ENCODE assay signal across 14 cellular contexts in genomic region chr3:111246967-111247760, GRCh38.
A peak's percentile ranks its signal among the peaks of the same experiment; 100 is the strongest.
DNase-seq lines count a peak whose midpoint lies in the region; ATAC-seq and TF ChIP-seq lines count a peak whose summit lies in the region.
"Had no signal": no experiment of that assay in that cellular context is flagged by ENCODE, and none has a peak within 500 bp of the region (broad histone marks: within the 10 kb centered on the region; RNA-seq: fewer than 3 reads in every experiment).

No MANE protein-coding gene starts in this region.

- H3K27me3 Mint-ChIP-seq in progenitor cell of endocrine pancreas: no peaks in the 10 kb centered on the region
- H3K27me3 Mint-ChIP-seq: activated CD4-positive, alpha-beta memory T cell treated with anti-CD3 and anti-CD28 coated beads, Interleukin-2, amount 10 ng/mL, durations not matched to agents 7 days and 5 days; activated naive CD8-positive, alpha-beta T cell had no signal

- no peaks in the 10 kb centered on the region for H3K36me3 ChIP-seq in vagina
- H3K36me3 ChIP-seq: neural progenitor cell had no signal

- no peaks in the 10 kb centered on the region for H3K4me1 ChIP-seq in vagina

- H3K27ac ChIP-seq in vagina: no peak overlapping the region
- H3K27ac ChIP-seq: neural progenitor cell had no signal

- intact Hi-C loops in vagina (cut with DNase I): no loop called here

- H3K9me3 Mint-ChIP-seq in progenitor cell of endocrine pancreas (ENCODE audit: low read depth): peaks cover 3% of the 10 kb centered on the region
- H3K9me3 Mint-ChIP-seq: neural progenitor cell had no signal

- no peak for ATAC-seq in GM18870 (IDR thresholded peaks at IDR 0.05; ENCODE audit: unreplicated experiment)

- no peaks in the 10 kb centered on the region for H3K9me3 ChIP-seq in vagina

- no peaks in the 10 kb centered on the region for H3K4me1 Mint-ChIP-seq in progenitor cell of endocrine pancreas (ENCODE audit: low read depth)
- H3K4me1 Mint-ChIP-seq: neural progenitor cell had no signal

- H3K36me3 Mint-ChIP-seq in progenitor cell of endocrine pancreas (ENCODE audit: insufficient read depth): no peaks in the 10 kb centered on the region
- H3K36me3 Mint-ChIP-seq: neural progenitor cell had no signal

- TF ChIP-seq CTCF in vagina (IDR thresholded peaks at IDR 0.05) (no peak), progenitor cell of endocrine pancreas (IDR thresholded peaks at IDR 0.05; ENCODE audit: unreplicated experiment) (no peak)

- no peaks in the 10 kb centered on the region for H3K27me3 ChIP-seq in vagina
- H3K27me3 ChIP-seq: neural progenitor cell had no signal

- TF ChIP-seq POLR2A in vagina (IDR thresholded peaks at IDR 0.05): no peak

- H3K4me3 ChIP-seq in vagina: no peak overlapping the region
- H3K4me3 ChIP-seq: neural progenitor cell had no signal

- H3K27ac Mint-ChIP-seq in progenitor cell of endocrine pancreas: no peak overlapping the region
- H3K27ac Mint-ChIP-seq: activated CD4-positive, alpha-beta memory T cell treated with anti-CD3 and anti-CD28 coated beads, Interleukin-2, amount 10 ng/mL, durations not matched to agents 7 days and 5 days; activated naive CD8-positive, alpha-beta T cell; neural progenitor cell had no signal

- peak; percentile 87 for DNase-seq in ELR (ENCODE audit: low read depth)
- DNase-seq in NCI-H69 (lab: John Stamatoyannopoulos, UW): peak; percentile 77
- peak; percentile 87 for DNase-seq in fibroblast of gingiva (ENCODE audit: low read depth)
- DNase-seq in renal cortical epithelial cell (ENCODE audit: low read depth): peak; percentile 90
- no peak for DNase-seq in vagina (ENCODE audit: extremely low spot score in 2 of 2)
- no peak for DNase-seq in NCI-H446 (lab: John Stamatoyannopoulos, UW)
- no peak for DNase-seq in progenitor cell of endocrine pancreas (ENCODE audit: low spot score, unreplicated experiment)
- DNase-seq: activated CD4-positive, alpha-beta memory T cell treated with anti-CD3 and anti-CD28 coated beads, Interleukin-2, amount 10 ng/mL, durations not matched to agents 7 days and 5 days; DMS79; NCI-H345; stimulated activated CD4-positive, alpha-beta T cell treated with anti-CD3 and anti-CD28 coated beads, Interleukin-2, amount 100 ng/mL, for 24 hours had no signal

- no peak overlapping the region for H3K4me3 Mint-ChIP-seq in progenitor cell of endocrine pancreas (ENCODE audit: low read depth)
- H3K4me3 Mint-ChIP-seq: activated CD4-positive, alpha-beta memory T cell treated with anti-CD3 and anti-CD28 coated beads, Interleukin-2, amount 10 ng/mL, durations not matched to agents 7 days and 5 days; activated naive CD8-positive, alpha-beta T cell; neural progenitor cell had no signal

Comparison
In these comparisons a context has a peak if more than half of its experiments do, and no peak if none do; other contexts are left out.
1. DNase-seq: peak in ELR (single experiment), NCI-H69 (single experiment), fibroblast of gingiva (single experiment) and renal cortical epithelial cell (single experiment); none in vagina (0 of 2), NCI-H446 (0 of 2) and progenitor cell of endocrine pancreas (single experiment).